In the genomic region with DNA sequence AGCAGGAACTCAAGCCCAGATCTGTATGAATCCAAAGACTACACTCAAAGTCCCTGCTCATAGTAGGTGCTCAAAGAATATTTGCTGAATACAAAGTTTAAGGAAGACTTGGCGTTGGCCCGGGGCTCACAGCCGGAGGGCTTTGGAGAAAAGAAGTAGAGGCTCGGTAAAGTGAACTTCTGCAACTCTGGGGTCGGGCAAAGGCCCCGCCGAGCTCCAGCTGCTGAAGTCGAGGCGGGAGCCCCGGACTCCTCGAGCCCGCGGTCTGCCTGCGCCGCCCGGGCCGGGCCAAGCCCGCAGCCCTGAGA, we compare ENCODE assay signal across 8 cellular contexts. TPM values are rescaled to one million over a fixed set of nuclear protein-coding genes. Genes with fewer than 3 reads are reported as not detected.
DNase-seq lines count a peak whose midpoint lies in the region; ATAC-seq and TF ChIP-seq lines count a peak whose summit lies in the region.

No MANE protein-coding gene starts in this region.

- peaks cover 5% of the 10 kb centered on the region for H3K79me1 ChIP-seq in mesenchymal stem cell (replicated peaks; ENCODE audit: low read length, poor library complexity, severe bottlenecking)

- H3K14ac ChIP-seq in mesenchymal stem cell (ENCODE audit: low read length in 2 of 2): peak overlapping the region in 1 of 2 experiments; percentile 99

- ATAC-seq in HG03103 (IDR thresholded peaks at IDR 0.05; ENCODE audit: low read depth, unreplicated experiment) (peak; percentile 14), body of pancreas (peak; percentile 43), GM18858 (IDR thresholded peaks at IDR 0.05; ENCODE audit: unreplicated experiment) (no peak)

- peak overlapping the region in 3 of 4 donors; percentile 70 to 85 (median 84) for H3K27ac ChIP-seq in body of pancreas
- peak overlapping the region; percentile 56 for H3K27ac ChIP-seq in mesenchymal stem cell (ENCODE audit: low read length, poor library complexity, severe bottlenecking)

- no peak for DNase-seq in body of pancreas
- DNase-seq in mesenchymal stem cell: no peak
- DNase-seq in kidney tubule cell (ENCODE audit: low spot score): no peak
- DNase-seq in DMS53 treated with DMSO at 0.1 percent for 48 hours (lab: John Stamatoyannopoulos, UW; ENCODE audit: unreplicated experiment): no peak
- DNase-seq in nucleus accumbens (lab: John Stamatoyannopoulos, UW): no peak

- H3K9ac ChIP-seq in ES-I3 (ENCODE audit: low read depth, low read length): peak overlapping the region; percentile 92
- peak overlapping the region; percentile 99 for H3K9ac ChIP-seq in mesenchymal stem cell (ENCODE audit: low read length)

- no peak for TF ChIP-seq POLR2A in body of pancreas (IDR thresholded peaks at IDR 0.05)

- peak overlapping the region; percentile 79 for H2AK5ac ChIP-seq in mesenchymal stem cell (ENCODE audit: low read length, severe bottlenecking)

- H3K4me2 ChIP-seq in mesenchymal stem cell (ENCODE audit: low read length, poor library complexity, severe bottlenecking): peak overlapping the region; percentile 58

- H2BK15ac ChIP-seq in mesenchymal stem cell (ENCODE audit: low read depth, poor library complexity, severe bottlenecking): peak overlapping the region; percentile 62

- H3K36me3 ChIP-seq in ES-I3 (ENCODE audit: insufficient read depth, low read length) (peaks cover 21% of the 10 kb centered on the region), body of pancreas (replicated peaks in 1 of 2; ENCODE audit: insufficient read depth in 1 of 2, low read depth in 2 of 2) (peaks cover 12 to 20% of the 10 kb centered on the region in 2 donors), mesenchymal stem cell (ENCODE audit: control insufficient read depth in 1 of 2, insufficient read depth in 2 of 2, low read depth in 1 of 2, low read length in 2 of 2) (peaks cover 42 to 64% of the 10 kb centered on the region in 2 experiments)

- peak overlapping the region; percentile 90 to 99 for H3K4me3 ChIP-seq in body of pancreas
- H3K4me3 ChIP-seq in mesenchymal stem cell (ENCODE audit: insufficient read depth in 1 of 2, low read depth in 1 of 2, low read length in 2 of 2): peak overlapping the region; percentile 92 to 99

- peak overlapping the region; percentile 94 to 98 for H3K18ac ChIP-seq in mesenchymal stem cell (ENCODE audit: low read depth in 1 of 2, low read length in 2 of 2)

- no peak overlapping the region for H2BK12ac ChIP-seq in mesenchymal stem cell (ENCODE audit: low read length in 2 of 2)

- 0 to 4% methylated on average over 5 to 18 of the region's 18 CpGs for WGBS in body of pancreas, 2 donors
- under 1% methylated on average over 18 of the region's 18 CpGs for WGBS in mesenchymal stem cell

- TF ChIP-seq CTCF in body of pancreas (IDR thresholded peaks at IDR 0.05): no peak

- H3K9me3 ChIP-seq in ES-I3 (ENCODE audit: control insufficient read depth, insufficient read depth, low read length) (no peaks in the 10 kb centered on the region), body of pancreas (no peaks in the 10 kb centered on the region), mesenchymal stem cell (ENCODE audit: control insufficient read depth, low read length) (no peaks in the 10 kb centered on the region)

- H3K4me1 ChIP-seq in ES-I3 (ENCODE audit: insufficient read depth, low read length): peaks cover 8% of the 10 kb centered on the region; the same call in 1 of the 2 replicates
- H3K4me1 ChIP-seq in body of pancreas: peaks cover 66% of the 10 kb centered on the region
- peaks cover 28% of the 10 kb centered on the region for H3K4me1 ChIP-seq in mesenchymal stem cell (ENCODE audit: control insufficient read depth, insufficient read depth, low read depth, low read length)

- peak overlapping the region; percentile 83 for H4K91ac ChIP-seq in mesenchymal stem cell (ENCODE audit: low read length)

- H2AFZ ChIP-seq in mesenchymal stem cell (ENCODE audit: low read depth, low read length): peak overlapping the region; percentile 95

- intact Hi-C loops in body of pancreas (cut with DNase I): no loop called here

- H4K8ac ChIP-seq in mesenchymal stem cell (ENCODE audit: low read length): peak overlapping the region; percentile 92

- peak overlapping the region in 1 of 2 experiments; percentile 73 for H3K23ac ChIP-seq in mesenchymal stem cell (ENCODE audit: low read length in 2 of 2)

- no peak overlapping the region for H2BK120ac ChIP-seq in mesenchymal stem cell (ENCODE audit: low read depth, low read length)

- H3K27me3 ChIP-seq in body of pancreas: no peaks in the 10 kb centered on the region
- H3K27me3 ChIP-seq in mesenchymal stem cell (ENCODE audit: control insufficient read depth in 1 of 2, insufficient read depth in 1 of 2, low read length in 2 of 2): no peaks in the 10 kb centered on the region

- peak overlapping the region; percentile 27 to 99 for H3K4ac ChIP-seq in mesenchymal stem cell (ENCODE audit: low read depth in 1 of 2, low read length in 2 of 2)

- no peak overlapping the region for H2BK5ac ChIP-seq in mesenchymal stem cell (ENCODE audit: low read depth, low read length, poor library complexity, severe bottlenecking)

RNA-seq across cellular contexts. Expression of a gene that starts 0.3 kb away (rescaled TPM):
- total RNA-seq in body of pancreas: 10 to 100 TPM; 39.7 to 83.1 TPM
- polyA plus RNA-seq in mesenchymal stem cell (2013, experiment 1 of 2): 19.7 TPM
- 17.3 TPM for polyA plus RNA-seq in mesenchymal stem cell (2013, experiment 2 of 2)

RNA-seq across cellular contexts. Expression of a gene that starts 6.7 kb away (rescaled TPM):
- 1,000 to 10,000 TPM; 1,243 to 1,902 TPM for total RNA-seq in body of pancreas
- 3,349 TPM for polyA plus RNA-seq in mesenchymal stem cell (2013, experiment 1 of 2)
- 3,313 TPM for polyA plus RNA-seq in mesenchymal stem cell (2013, experiment 2 of 2)
